20 cellular contexts compared by ENCODE assay signal in genomic region chr1:22789356-22789994, GRCh38.
DNase-seq lines count a peak whose midpoint lies in the region; ATAC-seq, FAIRE-seq and TF ChIP-seq lines count a peak whose summit lies in the region.
"Had no signal": no experiment of that assay in that cellular context is flagged by ENCODE, and none has a peak within 500 bp of the region (broad histone marks: within the 10 kb centered on the region; RNA-seq: fewer than 3 reads in every experiment).

No MANE protein-coding gene starts in this region.

- no peak for FAIRE-seq in urothelium cell line (lab: Jason Lieb, UNC)
- FAIRE-seq: A549 had no signal

- H3K9me3 ChIP-seq in breast epithelium (no peaks in the 10 kb centered on the region), Karpas-422 (ENCODE audit: low read length) (no peaks in the 10 kb centered on the region)
- H3K9me3 ChIP-seq: A549, prostate gland, SJCRH30, spleen had no signal

- H4K20me1 ChIP-seq in Karpas-422 (ENCODE audit: insufficient read depth, low read depth, low read length), result no peaks in the 10 kb centered on the region

- peaks cover 16% of the 10 kb centered on the region for H3K4me1 Mint-ChIP-seq in MCF 10A (ENCODE audit: insufficient read depth, unreplicated experiment)
- H3K4me1 Mint-ChIP-seq: activated CD4-positive, alpha-beta T cell treated with anti-CD3 and anti-CD28 coated beads, Interleukin-2, amount 10 ng/mL, durations not matched to agents 24 days and 14 days; CD14-positive monocyte had no signal

- POLR2A ChIA-PET in MCF 10A (lab: Yijun Ruan, JAX), result no interaction called here

- H3K27ac ChIP-seq in breast epithelium (no peak overlapping the region), Karpas-422 (ENCODE audit: low read length) (no peak overlapping the region)
- H3K27ac ChIP-seq: A549, prostate gland, SJCRH30, spleen had no signal

- no peaks in the 10 kb centered on the region for H3K9me2 ChIP-seq in Karpas-422 (replicated peaks; ENCODE audit: insufficient read depth, low read length)

- no peak for ATAC-seq in GM18505 (IDR thresholded peaks at IDR 0.05; ENCODE audit: unreplicated experiment)
- ATAC-seq: A549 had no signal

- H3K9me3 Mint-ChIP-seq in MCF 10A (ENCODE audit: unreplicated experiment), result no peaks in the 10 kb centered on the region
- H3K9me3 Mint-ChIP-seq: activated CD4-positive, alpha-beta T cell treated with anti-CD3 and anti-CD28 coated beads, Interleukin-2, amount 10 ng/mL, durations not matched to agents 24 days and 14 days; CD14-positive monocyte had no signal

- H3K36me3 ChIP-seq in breast epithelium (no peaks in the 10 kb centered on the region), kidney epithelial cell (ENCODE audit: control insufficient read depth, insufficient read depth, low read length) (peaks cover 1% of the 10 kb centered on the region), Karpas-422 (ENCODE audit: insufficient read depth, low read length) (no peaks in the 10 kb centered on the region)
- H3K36me3 ChIP-seq: prostate gland, spleen had no signal

- H3K4me1 ChIP-seq in breast epithelium (no peaks in the 10 kb centered on the region), Karpas-422 (ENCODE audit: low read length) (peaks cover 29% of the 10 kb centered on the region)

- no peak overlapping the region for H2AFZ ChIP-seq in Karpas-422 (ENCODE audit: low read length)

- no peak overlapping the region for H3K4me3 Mint-ChIP-seq in MCF 10A (ENCODE audit: unreplicated experiment)
- H3K4me3 Mint-ChIP-seq: activated CD4-positive, alpha-beta T cell treated with anti-CD3 and anti-CD28 coated beads, Interleukin-2, amount 10 ng/mL, durations not matched to agents 24 days and 14 days; CD14-positive monocyte had no signal

- no peaks in the 10 kb centered on the region for H3K27me3 Mint-ChIP-seq in MCF 10A (ENCODE audit: insufficient read depth, unreplicated experiment)

- TF ChIP-seq CTCF in MCF 10A (IDR thresholded peaks at IDR 0.05; ENCODE audit: unreplicated experiment), result no peak
- no peak for TF ChIP-seq CTCF in breast epithelium (IDR thresholded peaks at IDR 0.05)
- no peak for TF ChIP-seq CTCF in astrocyte of the spinal cord (IDR thresholded peaks at IDR 0.05; ENCODE audit: low read depth, low read length)
- TF ChIP-seq CTCF in kidney epithelial cell (IDR thresholded peaks at IDR 0.05; ENCODE audit: insufficient read depth, low read length, poor library complexity, severe bottlenecking), result no peak

- no peaks in the 10 kb centered on the region for H3K79me2 ChIP-seq in Karpas-422 (ENCODE audit: low read length)

- intact Hi-C loops in MCF 10A (cut with micrococcal nuclease) (no loop called here), breast epithelium (cut with DNase I; ENCODE audit: low total_unique reads) (no loop called here)

- H3K4me3 ChIP-seq in breast epithelium, result no peak overlapping the region
- no peak overlapping the region for H3K4me3 ChIP-seq in astrocyte of the spinal cord (ENCODE audit: low read depth, low read length)
- H3K4me3 ChIP-seq in kidney epithelial cell (ENCODE audit: low read depth, low read length), result no peak overlapping the region
- no peak overlapping the region for H3K4me3 ChIP-seq in Karpas-422 (ENCODE audit: low read length)
- H3K4me3 ChIP-seq: A549, prostate gland, SJCRH30, spleen had no signal

- DNase-seq in MCF 10A (ENCODE audit: unreplicated experiment) (peak; percentile 41), breast epithelium (ENCODE audit: low spot score in 2 of 2) (no peak), astrocyte of the spinal cord (ENCODE audit: low read depth, low spot score) (peak; percentile 45), kidney epithelial cell (ENCODE audit: low read depth) (peak; percentile 83), urothelium cell line (ENCODE audit: low spot score) (peak; percentile 56), DMS114 treated with DMSO at 0.1 percent for 48 hours (lab: John Stamatoyannopoulos, UW; ENCODE audit: unreplicated experiment) (no peak), Karpas-422 (no peak)
- DNase-seq: activated CD4-positive, alpha-beta T cell treated with anti-CD3 and anti-CD28 coated beads, Interleukin-2, amount 10 ng/mL, durations not matched to agents 24 days and 14 days; activated naive CD4-positive, alpha-beta T cell treated with anti-CD3 and anti-CD28 coated beads, Interleukin-2, amount 50 U/mL, for 16 hours; EL; NCI-H1436; NCI-H446; SJCRH30; spleen; stimulated activated naive CD4-positive, alpha-beta T cell; T1000 had no signal

- no peaks in the 10 kb centered on the region for H3K27me3 ChIP-seq in breast epithelium
- H3K27me3 ChIP-seq in kidney epithelial cell (ENCODE audit: control insufficient read depth, insufficient read depth, low read length), result no peaks in the 10 kb centered on the region
- H3K27me3 ChIP-seq in Karpas-422 (ENCODE audit: low read length), result no peaks in the 10 kb centered on the region
- H3K27me3 ChIP-seq: SJCRH30, spleen had no signal

- no TSS peak for BruUV-seq in MCF 10A (replicated peaks; lab: Mats Ljungman, UMichigan)

- CTCF ChIA-PET in MCF 10A (lab: Yijun Ruan, JAX), result no interaction called here

- TF ChIP-seq POLR2A in breast epithelium (IDR thresholded peaks at IDR 0.05), result no peak
- TF ChIP-seq POLR2A in GM18505 (IDR thresholded peaks at IDR 0.05; ENCODE audit: borderline replicate concordance, extremely low read depth, insufficient read depth, insufficient read length), result no peak

- in situ Hi-C loops in astrocyte of the spinal cord (cut with HindIII; ENCODE audit: low sequenced_read_pairs), result no loop called here

- H3K36me3 Mint-ChIP-seq in MCF 10A (ENCODE audit: insufficient read depth, unreplicated experiment), result no peaks in the 10 kb centered on the region

- no peak overlapping the region for H3K4me2 ChIP-seq in Karpas-422 (ENCODE audit: low read depth, low read length, poor library complexity, severe bottlenecking)
- H3K4me2 ChIP-seq: A549 had no signal

- no peak overlapping the region for H3K27ac Mint-ChIP-seq in MCF 10A (ENCODE audit: low read depth, unreplicated experiment)
- H3K27ac Mint-ChIP-seq: activated CD4-positive, alpha-beta T cell treated with anti-CD3 and anti-CD28 coated beads, Interleukin-2, amount 10 ng/mL, durations not matched to agents 24 days and 14 days; CD14-positive monocyte had no signal

- no peak overlapping the region for H3K9ac ChIP-seq in Karpas-422 (ENCODE audit: low read length)

Comparison
In these comparisons a context has a peak if more than half of its experiments do, and no peak if none do; other contexts are left out.
1. DNase-seq: peak in MCF 10A (single experiment), astrocyte of the spinal cord (single experiment), kidney epithelial cell (single experiment) and urothelium cell line (single experiment); none in breast epithelium (0 of 2), DMS114 treated with DMSO at 0.1 percent for 48 hours (single experiment) and Karpas-422 (single experiment).